ENCODE assay signal across 6 cellular contexts in the genomic region with DNA sequence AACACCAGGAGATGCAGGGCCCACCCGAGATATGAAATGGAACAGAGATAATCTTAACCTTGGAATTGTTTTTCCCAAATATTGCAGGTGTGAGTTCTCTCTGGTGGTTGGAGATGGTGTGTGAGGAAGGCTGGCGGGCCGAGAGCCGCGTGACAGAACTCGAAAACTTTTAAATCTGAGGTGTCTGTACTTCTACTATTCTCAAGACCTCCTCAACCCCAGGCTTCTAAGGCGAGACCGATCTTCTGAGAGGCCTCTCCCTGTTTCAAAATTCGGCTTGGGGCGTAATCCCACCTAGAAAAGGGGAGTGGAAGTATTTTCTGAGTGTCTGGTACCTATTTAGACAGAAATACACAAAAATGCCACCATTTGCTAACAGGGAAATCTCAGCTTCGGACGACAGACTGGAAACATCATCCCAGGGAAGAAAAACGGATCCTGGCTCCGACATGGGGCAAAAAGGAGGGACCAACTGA. TPM values are rescaled to one million over a fixed set of nuclear protein-coding genes. Genes with fewer than 3 reads are reported as not detected.
DNase-seq lines count a peak whose midpoint lies in the region; ATAC-seq and TF ChIP-seq lines count a peak whose summit lies in the region.

No MANE protein-coding gene starts in this region.

- TF ChIP-seq CTCF in endodermal cell (conservative IDR thresholded peaks at IDR 0.05): no peak

- H3K27ac ChIP-seq in endodermal cell (ENCODE audit: low read depth, low read length): peak overlapping the region; percentile 27
- H3K27ac ChIP-seq in skin epidermis: peak overlapping the region in 20 of 21 experiments; percentile 50 to 96 (median 90)

- peaks cover 34% of the 10 kb centered on the region for H3K36me3 Mint-ChIP-seq in endodermal cell (ENCODE audit: low read depth)

- H3K27ac Mint-ChIP-seq in endodermal cell: no peak overlapping the region

- peaks cover 61% of the 10 kb centered on the region for H3K36me3 ChIP-seq in endodermal cell (ENCODE audit: control insufficient read depth, insufficient read depth, low read length)

- no peaks in the 10 kb centered on the region for H3K27me3 Mint-ChIP-seq in endodermal cell (ENCODE audit: insufficient read depth)

- 0 to 2% methylated on average over 3 to 14 of the region's 14 CpGs for WGBS in endodermal cell (ENCODE audit: insufficient coverage in 1 of 2, insufficient read length in 1 of 2), 2 experiments

- no peaks in the 10 kb centered on the region for H3K27me3 ChIP-seq in endodermal cell (ENCODE audit: control insufficient read depth, insufficient read depth, low read length, poor library complexity, severe bottlenecking)

- H3K9me3 Mint-ChIP-seq in endodermal cell: no peaks in the 10 kb centered on the region

- H3K4me1 ChIP-seq in endodermal cell (ENCODE audit: control insufficient read depth, insufficient read depth, low read length): peaks cover 4% of the 10 kb centered on the region

- no peak for ATAC-seq in HG02938 (IDR thresholded peaks at IDR 0.05; ENCODE audit: unreplicated experiment)

- peak overlapping the region; percentile 84 for H3K9ac ChIP-seq in endodermal cell (ENCODE audit: extremely low read depth, low read length, poor library complexity, severe bottlenecking)

- no peaks in the 10 kb centered on the region for H3K9me3 ChIP-seq in endodermal cell (ENCODE audit: control insufficient read depth, low read length)

- H3K4me3 ChIP-seq in endodermal cell (ENCODE audit: low read length): peak overlapping the region; percentile 99
- peak overlapping the region; percentile 41 to 92 (median 67) for H3K4me3 ChIP-seq in skin epidermis

- peak; percentile 19 for DNase-seq in LHCN-M2 (ENCODE audit: low read depth)
- DNase-seq in endodermal cell: no peak
- DNase-seq in dedifferentiated amniotic fluid mesenchymal stem cell (ENCODE audit: extremely low spot score): no peak
- DNase-seq in activated CD8-positive, alpha-beta memory T cell treated with anti-CD3 and anti-CD28 coated beads, Interleukin-2, amount 50 U/mL, for 48 hours: no peak

- H3K4me1 Mint-ChIP-seq in endodermal cell: peaks cover 23% of the 10 kb centered on the region

- H3K4me3 Mint-ChIP-seq in endodermal cell: no peak overlapping the region

RNA-seq across cellular contexts. Expression of gene SARNP, which starts 0.6 kb away (rescaled TPM):
- total RNA-seq in LHCN-M2 (2014; rRNA removed) (96.4 and 111 TPM in 2 replicates), endodermal cell (100 to 1,000 TPM in 1 of 2 donors, 10 to 100 TPM in 1; 95.7 to 119 TPM)
- polyA plus RNA-seq in LHCN-M2 (2012): 104 TPM
- polyA plus RNA-seq in endodermal cell (2013, experiment 1 of 2): 161 TPM
- 152 TPM for polyA plus RNA-seq in endodermal cell (2013, experiment 2 of 2)

RNA-seq across cellular contexts. Expression of gene ORMDL2, which starts 0.9 kb away (rescaled TPM):
- total RNA-seq in LHCN-M2 (2014; rRNA removed) (17.2 and 19.7 TPM in 2 replicates), endodermal cell (10 to 100 TPM; 43.7 to 57.1 TPM)
- polyA plus RNA-seq in LHCN-M2 (2012): 84.6 TPM
- polyA plus RNA-seq in endodermal cell (2013, experiment 1 of 2): 43.3 TPM
- polyA plus RNA-seq in endodermal cell (2013, experiment 2 of 2): 32.1 TPM

RNA-seq across cellular contexts. Expression of gene DNAJC14, which starts 12.5 kb away (rescaled TPM):
- total RNA-seq in LHCN-M2 (2014; rRNA removed): 48.5 and 54.8 TPM in 2 replicates
- polyA plus RNA-seq in LHCN-M2 (2012): 25.5 TPM
- 10 to 100 TPM; 33.2 to 50.9 TPM for total RNA-seq in endodermal cell
- polyA plus RNA-seq in endodermal cell (2013, experiment 1 of 2): 27.7 TPM
- 26.5 TPM for polyA plus RNA-seq in endodermal cell (2013, experiment 2 of 2)

RNA-seq across cellular contexts. Expression of gene MMP19, which starts 25.8 kb away (rescaled TPM):
- total RNA-seq in LHCN-M2 (2014; rRNA removed) (24.1 and 24.9 TPM in 2 replicates), endodermal cell (1 to 10 TPM in 1 of 2 donors, under 1 TPM in 1; 0.40 to 2.1 TPM)
- 25.0 TPM for polyA plus RNA-seq in LHCN-M2 (2012)
- polyA plus RNA-seq in endodermal cell (2013, experiment 1 of 2): 1.9 TPM
- 0.62 TPM for polyA plus RNA-seq in endodermal cell (2013, experiment 2 of 2)
